In genomic region chr16:88635671-88636070, GRCh38 we compare ENCODE assay signal across 19 cellular contexts. TPM values are rescaled to one million over a fixed set of nuclear protein-coding genes. Genes with fewer than 3 reads are reported as not detected.
DNase-seq lines count a peak whose midpoint lies in the region; ATAC-seq and TF ChIP-seq lines count a peak whose summit lies in the region.
"Had no signal": no experiment of that assay in that cellular context is flagged by ENCODE, and none has a peak within 500 bp of the region (broad histone marks: within the 10 kb centered on the region; RNA-seq: fewer than 3 reads in every experiment).

No MANE protein-coding gene starts in this region.

- peaks cover 14% of the 10 kb centered on the region for H3K4me1 Mint-ChIP-seq in activated T-helper 17 cell treated with anti-CD3 and anti-CD28 coated beads, Interleukin-2, amount 50 U/mL, for 72 hours
- H3K4me1 Mint-ChIP-seq in natural killer cell treated with Interleukin-12 subunit alpha and Interleukin-12 subunit beta and Interleukin-15 and Interleukin-18, amount 100 ng/mL, for 72 hours (ENCODE audit: low read depth in 2 of 2): peaks cover 31 to 35% of the 10 kb centered on the region in 2 donors

- no peaks in the 10 kb centered on the region; the same call in 1 of the 2 replicates for H3K36me3 ChIP-seq in H7 (replicated peaks; ENCODE audit: control insufficient read depth, insufficient read depth, low read length)

- H3K27me3 ChIP-seq in H7 (ENCODE audit: control insufficient read depth, insufficient read depth, low read length): peaks cover 10% of the 10 kb centered on the region

- CTCF ChIA-PET in GM10248 (lab: Yijun Ruan, JAX): no interaction called here

- DNase-seq in NCI-H748 (lab: John Stamatoyannopoulos, UW; ENCODE audit: unreplicated experiment) (peak; percentile 62), NCI-H748 treated with DMSO at 0.1 percent for 48 hours (lab: John Stamatoyannopoulos, UW) (no peak), H7 (peak; percentile 82), GM10248 (ENCODE audit: extremely low spot score) (no peak)
- DNase-seq in natural killer cell treated with Interleukin-12 subunit alpha and Interleukin-12 subunit beta and Interleukin-15 and Interleukin-18, amount 100 ng/mL, for 72 hours (ENCODE audit: low spot score): no peak
- no peak for DNase-seq in stimulated activated CD4-positive, alpha-beta T cell treated with anti-CD3 and anti-CD28 coated beads, Interleukin-4, amount 100 ng/mL, for 1 hour
- DNase-seq: activated effector memory CD4-positive, alpha-beta T cell treated with Interleukin-2 at 50 U/mL for 16 hours; Caco-2; gastrocnemius medialis; NCI-H1048; NCI-H2171 treated with DMSO at 0.1 percent for 48 hours; SHP77 treated with DMSO at 0.1 percent for 48 hours; stimulated activated CD8-positive, alpha-beta memory T cell treated with anti-CD3 and anti-CD28 coated beads, Interleukin-4, amount 100 ng/mL, for 48 hours; transverse colon had no signal

- H3K36me3 Mint-ChIP-seq in activated T-helper 17 cell treated with anti-CD3 and anti-CD28 coated beads, Interleukin-2, amount 50 U/mL, for 72 hours (ENCODE audit: low read depth): peaks cover 27% of the 10 kb centered on the region
- no peaks in the 10 kb centered on the region for H3K36me3 Mint-ChIP-seq in natural killer cell treated with Interleukin-12 subunit alpha and Interleukin-12 subunit beta and Interleukin-15 and Interleukin-18, amount 100 ng/mL, for 72 hours

- no peak for TF ChIP-seq CTCF in GM10248 (IDR thresholded peaks at IDR 0.05; ENCODE audit: control extremely low read depth, extremely low read depth, low read depth, missing control alignments)

- H3K4me3 ChIP-seq in H7 (ENCODE audit: insufficient read depth, low read depth, low read length): no peak overlapping the region

- POLR2A ChIA-PET in GM10248 (lab: Yijun Ruan, JAX): no interaction called here

- no peak for ATAC-seq in activated T-helper 17 cell treated with anti-CD3 and anti-CD28 coated beads, Interleukin-2, amount 50 U/mL, for 72 hours (replicated peaks)
- ATAC-seq in natural killer cell treated with Interleukin-12 subunit alpha and Interleukin-12 subunit beta and Interleukin-15 and Interleukin-18, amount 100 ng/mL, for 72 hours: no peak
- no peak for ATAC-seq in GM21529 (IDR thresholded peaks at IDR 0.05; ENCODE audit: unreplicated experiment)
- ATAC-seq: gastrocnemius medialis, sciatic nerve had no signal

- H3K9me3 Mint-ChIP-seq in activated T-helper 17 cell treated with anti-CD3 and anti-CD28 coated beads, Interleukin-2, amount 50 U/mL, for 72 hours: no peaks in the 10 kb centered on the region
- no peaks in the 10 kb centered on the region for H3K9me3 Mint-ChIP-seq in natural killer cell treated with Interleukin-12 subunit alpha and Interleukin-12 subunit beta and Interleukin-15 and Interleukin-18, amount 100 ng/mL, for 72 hours

- no peak overlapping the region for H3K27ac Mint-ChIP-seq in activated T-helper 17 cell treated with anti-CD3 and anti-CD28 coated beads, Interleukin-2, amount 50 U/mL, for 72 hours
- peak overlapping the region; percentile 58 to 80 for H3K27ac Mint-ChIP-seq in natural killer cell treated with Interleukin-12 subunit alpha and Interleukin-12 subunit beta and Interleukin-15 and Interleukin-18, amount 100 ng/mL, for 72 hours

- H3K4me3 Mint-ChIP-seq in activated T-helper 17 cell treated with anti-CD3 and anti-CD28 coated beads, Interleukin-2, amount 50 U/mL, for 72 hours: peak overlapping the region; percentile 67
- peak overlapping the region; percentile 67 for H3K4me3 Mint-ChIP-seq in natural killer cell treated with Interleukin-12 subunit alpha and Interleukin-12 subunit beta and Interleukin-15 and Interleukin-18, amount 100 ng/mL, for 72 hours

- peaks cover 12% of the 10 kb centered on the region for H3K27me3 Mint-ChIP-seq in activated T-helper 17 cell treated with anti-CD3 and anti-CD28 coated beads, Interleukin-2, amount 50 U/mL, for 72 hours
- peaks cover 0 to 6% of the 10 kb centered on the region in 2 donors for H3K27me3 Mint-ChIP-seq in natural killer cell treated with Interleukin-12 subunit alpha and Interleukin-12 subunit beta and Interleukin-15 and Interleukin-18, amount 100 ng/mL, for 72 hours

RNA-seq across cellular contexts. Expression of gene IL17C, which starts 2.7 kb away (rescaled TPM):
- 0.14 and 0.30 TPM in 2 replicates for total RNA-seq in H7 (2014; rRNA removed; shearing (Covaris generic))
- total RNA-seq in activated T-helper 17 cell treated with anti-CD3 and anti-CD28 coated beads, Interleukin-2, amount 50 U/mL, for 72 hours: under 1 TPM; 0.42 to 0.56 TPM
- 1 to 10 TPM in 1 of 2 donors, under 1 TPM in 1; 0.64 to 1.0 TPM for total RNA-seq in natural killer cell treated with Interleukin-12 subunit alpha and Interleukin-12 subunit beta and Interleukin-15 and Interleukin-18, amount 100 ng/mL, for 72 hours
- total RNA-seq: Caco-2, gastrocnemius medialis, K562, sciatic nerve, transverse colon had no signal

RNA-seq across cellular contexts. Expression of gene CYBA, which starts 15.2 kb away (rescaled TPM):
- 199 and 215 TPM in 2 replicates for total RNA-seq in H7 (2014; rRNA removed; shearing (Covaris generic))
- 100 to 1,000 TPM; 242 to 290 TPM for total RNA-seq in activated T-helper 17 cell treated with anti-CD3 and anti-CD28 coated beads, Interleukin-2, amount 50 U/mL, for 72 hours
- total RNA-seq in natural killer cell treated with Interleukin-12 subunit alpha and Interleukin-12 subunit beta and Interleukin-15 and Interleukin-18, amount 100 ng/mL, for 72 hours: 100 to 1,000 TPM; 268 to 386 TPM

RNA-seq across cellular contexts. Expression of gene MVD, which starts 27.2 kb away (rescaled TPM):
- 98.8 and 100 TPM in 2 replicates for total RNA-seq in H7 (2014; rRNA removed; shearing (Covaris generic))
- total RNA-seq in activated T-helper 17 cell treated with anti-CD3 and anti-CD28 coated beads, Interleukin-2, amount 50 U/mL, for 72 hours: 10 to 100 TPM; 84.3 to 93.2 TPM
- 100 to 1,000 TPM in 1 of 2 donors, 10 to 100 TPM in 1; 77.2 to 124 TPM for total RNA-seq in natural killer cell treated with Interleukin-12 subunit alpha and Interleukin-12 subunit beta and Interleukin-15 and Interleukin-18, amount 100 ng/mL, for 72 hours

RNA-seq across cellular contexts. Expression of gene SNAI3, which starts 50.6 kb away (rescaled TPM):
- 2.0 and 2.9 TPM in 2 replicates for total RNA-seq in H7 (2014; rRNA removed; shearing (Covaris generic))
- total RNA-seq in activated T-helper 17 cell treated with anti-CD3 and anti-CD28 coated beads, Interleukin-2, amount 50 U/mL, for 72 hours: 1 to 10 TPM; 5.9 to 6.7 TPM
- total RNA-seq in natural killer cell treated with Interleukin-12 subunit alpha and Interleukin-12 subunit beta and Interleukin-15 and Interleukin-18, amount 100 ng/mL, for 72 hours: 1 to 10 TPM in 1 of 2 donors, under 1 TPM in 1; 0.42 to 1.2 TPM
- total RNA-seq: A673 had no signal

Comparison
In these comparisons a context has a peak if more than half of its experiments do, and no peak if none do; other contexts are left out.
1. DNase-seq: peak in NCI-H748 (single experiment) and H7 (single experiment); none in NCI-H748 treated with DMSO at 0.1 percent for 48 hours (single experiment), natural killer cell treated with Interleukin-12 subunit alpha and Interleukin-12 subunit beta and Interleukin-15 and Interleukin-18, amount 100 ng/mL, for 72 hours (single experiment), stimulated activated CD4-positive, alpha-beta T cell treated with anti-CD3 and anti-CD28 coated beads, Interleukin-4, amount 100 ng/mL, for 1 hour (single experiment) and GM10248 (single experiment).